In the genomic region with DNA sequence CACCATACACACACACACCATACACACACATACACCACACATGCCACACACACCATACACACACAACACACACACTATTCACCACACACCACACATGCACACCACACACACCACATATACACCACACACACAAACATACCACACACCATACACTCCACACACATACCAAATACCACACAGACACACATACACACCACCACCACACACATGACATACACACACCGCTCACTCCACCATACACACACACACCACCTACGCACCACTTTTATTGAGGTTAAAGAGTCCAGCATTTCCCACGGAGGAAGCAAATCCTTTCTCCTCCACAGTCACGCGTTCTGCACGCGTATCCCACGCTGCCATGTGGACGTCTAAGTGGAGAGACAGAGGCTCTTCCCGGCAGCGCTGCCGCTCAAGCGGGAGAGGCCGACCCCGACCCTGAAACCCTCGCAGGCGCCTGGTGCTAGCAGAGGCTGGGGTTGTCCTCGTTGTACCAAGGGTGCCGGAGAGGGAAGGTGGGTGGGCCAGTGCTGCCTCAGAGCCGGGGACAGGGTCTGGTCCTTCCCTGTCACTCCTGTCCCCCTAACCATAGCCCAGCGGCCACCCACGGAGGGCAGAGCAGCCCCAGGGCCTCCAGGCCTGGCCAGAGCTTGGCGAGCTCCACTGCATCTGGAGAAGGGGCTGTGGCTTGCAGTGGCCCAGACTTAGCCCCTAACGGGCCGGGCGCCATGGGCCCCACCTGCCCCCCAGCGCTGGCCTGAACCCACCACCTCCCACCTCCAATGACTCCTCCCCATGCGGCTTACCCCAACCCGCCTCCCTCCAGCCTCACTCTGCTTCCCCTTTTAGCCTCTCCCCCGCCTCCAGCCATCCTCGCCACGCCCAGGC, we compare ENCODE assay signal across 19 cellular contexts.
DNase-seq lines count a peak whose midpoint lies in the region; ATAC-seq, FAIRE-seq and TF ChIP-seq lines count a peak whose summit lies in the region.
"Had no signal": no experiment of that assay in that cellular context is flagged by ENCODE, and none has a peak within 500 bp of the region (broad histone marks: within the 10 kb centered on the region; RNA-seq: fewer than 3 reads in every experiment).

No MANE protein-coding gene starts in this region.

- no peak overlapping the region; the same call in 1 of the 2 replicates for H4K8ac ChIP-seq in H1 (ENCODE audit: extremely low read depth, insufficient read depth, low read length)

- H2BK12ac ChIP-seq in H1 (ENCODE audit: low read depth, low read length), result peak overlapping the region; percentile 23; the same call in 1 of the 2 replicates

- no peak overlapping the region for H3K27ac ChIP-seq in HepG2 (ENCODE audit: extremely low read length, insufficient read depth, low read length)
- H3K27ac ChIP-seq in right lobe of liver, result no peak overlapping the region
- H3K27ac ChIP-seq in H1 (ENCODE audit: low read depth, low read length), result no peak overlapping the region
- no peak overlapping the region for H3K27ac ChIP-seq in neural progenitor cell
- H3K27ac ChIP-seq in body of pancreas, result no peak overlapping the region
- H3K27ac ChIP-seq: SJSA1 had no signal

- H3K27ac Mint-ChIP-seq in neural progenitor cell, result no peak overlapping the region

- H3K27me3 Mint-ChIP-seq in neural progenitor cell (ENCODE audit: insufficient read depth, low read depth), result peaks cover 9% of the 10 kb centered on the region
- H3K27me3 Mint-ChIP-seq: CD4-positive, CD25-positive, alpha-beta regulatory T cell had no signal

- no peak for TF ChIP-seq RAD21 in HepG2 (CRISPR knock-in tag; IDR thresholded peaks at IDR 0.05)
- TF ChIP-seq RAD21 in H1 (IDR thresholded peaks at IDR 0.05 in 1 of 2, conservative IDR thresholded peaks at IDR 0.05 in 1 of 2; ENCODE audit: low read depth in 2 of 2, low read length in 2 of 2), result no peak

- no peaks in the 10 kb centered on the region for H3K79me2 ChIP-seq in HepG2 (ENCODE audit: insufficient read depth, low read length)
- H3K79me2 ChIP-seq in H1 (ENCODE audit: control insufficient read depth in 1 of 2, insufficient read depth in 2 of 2, low read length in 2 of 2), result no peaks in the 10 kb centered on the region
- H3K79me2 ChIP-seq in neural progenitor cell (ENCODE audit: low read depth), result no peaks in the 10 kb centered on the region

- H2AFZ ChIP-seq in HepG2 (ENCODE audit: low read length) (no peak overlapping the region), H1 (ENCODE audit: low read length) (no peak overlapping the region), neural progenitor cell (replicated peaks) (no peak overlapping the region)

- H4K20me1 ChIP-seq in HepG2 (ENCODE audit: insufficient read depth, low read length) (no peaks in the 10 kb centered on the region), H1 (replicated peaks in 1 of 2; ENCODE audit: control insufficient read depth in 1 of 2, insufficient read depth in 2 of 2, low read length in 2 of 2) (peaks cover 0 to 5% of the 10 kb centered on the region in 2 experiments), neural progenitor cell (ENCODE audit: low read depth) (no peaks in the 10 kb centered on the region)

- peak overlapping the region; percentile 86 for H3K23ac ChIP-seq in H1 (ENCODE audit: insufficient read length)

- in situ Hi-C loops in HepG2 (cut with HindIII; ENCODE audit: extremely low pct_ligation_motif_present, low pct_unique_long_range_greater_than_20kb), result no loop called here

- H3K36me3 ChIP-seq in HepG2 (replicated peaks in 1 of 2; ENCODE audit: control insufficient read depth in 1 of 2, insufficient read depth in 2 of 2, low read length in 2 of 2), result no peaks in the 10 kb centered on the region
- no peaks in the 10 kb centered on the region for H3K36me3 ChIP-seq in right lobe of liver
- H3K36me3 ChIP-seq in H1 (ENCODE audit: control insufficient read depth in 2 of 4, insufficient read depth in 4 of 4, low read length in 3 of 4), result no peaks in the 10 kb centered on the region
- H3K36me3 ChIP-seq in neural progenitor cell, result no peaks in the 10 kb centered on the region
- no peaks in the 10 kb centered on the region for H3K36me3 ChIP-seq in body of pancreas (replicated peaks in 1 of 2; ENCODE audit: insufficient read depth in 1 of 2, low read depth in 2 of 2)
- H3K36me3 ChIP-seq: BE2C, SJSA1 had no signal

- POLR2A ChIA-PET in HepG2 (lab: Yijun Ruan, JAX), result no interaction called here
- POLR2A ChIA-PET in H1 (lab: Charles Lee; ENCODE audit: partially characterized antibody), result no interaction called here

- CTCF ChIA-PET in HepG2 (lab: Yijun Ruan, JAX; ENCODE audit: low intra/inter-chr PET ratio, low total read pairs) (no interaction called here), H1 (lab: Charles Lee; ENCODE audit: partially characterized antibody) (no interaction called here)

- H4K91ac ChIP-seq in H1 (replicated peaks; ENCODE audit: insufficient read length, low read length), result peak overlapping the region; percentile 93

- H3K9ac ChIP-seq in HepG2 (ENCODE audit: insufficient read depth, low read depth, low read length) (no peak overlapping the region), H1 (replicated peaks in 1 of 4; ENCODE audit: extremely low read depth in 1 of 4, low read depth in 3 of 4, low read length in 3 of 4) (no peak overlapping the region), neural progenitor cell (no peak overlapping the region)

- H2BK120ac ChIP-seq in H1 (replicated peaks; ENCODE audit: low read depth, low read length), result no peak overlapping the region

- H3K23me2 ChIP-seq in H1 (ENCODE audit: low read depth, low read length), result peaks cover 8% of the 10 kb centered on the region; the same call in 1 of the 2 replicates

- peaks cover 14% of the 10 kb centered on the region for H3K9me3 Mint-ChIP-seq in neural progenitor cell

- FAIRE-seq in HepG2 (lab: Jason Lieb, UNC) (peak; percentile 21), H1 (lab: Jason Lieb, UNC) (no peak)
- FAIRE-seq: A204.1, G401.6 had no signal

- intact Hi-C loops in HepG2 (cut with micrococcal nuclease; ENCODE audit: unreplicated experiment), result no loop called here
- intact Hi-C loops in right lobe of liver (cut with DNase I), result no loop called here
- intact Hi-C loops in body of pancreas (cut with DNase I), result no loop called here

- no peak for DNase-seq in HepG2 (ENCODE audit: low spot score)
- no peak for DNase-seq in right lobe of liver
- no peak for DNase-seq in H1 (ENCODE audit: low read depth in 1 of 2, low spot score in 2 of 2)
- no peak for DNase-seq in neural progenitor cell (ENCODE audit: low spot score)
- no peak for DNase-seq in body of pancreas
- DNase-seq: BE2C; Caco-2; CD4-positive, CD25-positive, alpha-beta regulatory T cell; NCI-H1092; NCI-H146; NCI-H2029 treated with DMSO at 0.1 percent for 48 hours; NCI-H2171; PC-3 had no signal

- H3K14ac ChIP-seq in H1 (ENCODE audit: insufficient read length), result no peak overlapping the region

- H2BK5ac ChIP-seq in H1 (ENCODE audit: low read depth, low read length), result no peak overlapping the region; the same call in 1 of the 2 replicates

- no peaks in the 10 kb centered on the region for H3K79me1 ChIP-seq in H1 (ENCODE audit: low read depth, low read length)

- H3K9me3 ChIP-seq in HepG2 (ENCODE audit: low read length) (no peaks in the 10 kb centered on the region), right lobe of liver (no peaks in the 10 kb centered on the region), H1 (ENCODE audit: insufficient read depth in 2 of 2, low read depth in 1 of 2, low read length in 1 of 2) (peaks cover 6% of the 10 kb centered on the region in 2 experiments; a peak in 3 of 4 replicates), neural progenitor cell (ENCODE audit: low read depth) (no peaks in the 10 kb centered on the region), body of pancreas (no peaks in the 10 kb centered on the region)
- H3K9me3 ChIP-seq: Caco-2, SJSA1 had no signal

- no peak overlapping the region for H3K18ac ChIP-seq in H1 (ENCODE audit: extremely low read depth, low read length)

- H3K4me3 ChIP-seq in HepG2 (replicated peaks in 1 of 3; ENCODE audit: insufficient read depth in 1 of 3, low read depth in 2 of 3, low read length in 3 of 3) (no peak overlapping the region), right lobe of liver (no peak overlapping the region), H1 (ENCODE audit: extremely low read depth in 1 of 4, insufficient read depth in 2 of 4, low read depth in 3 of 4, low read length in 4 of 4) (no peak overlapping the region), neural progenitor cell (no peak overlapping the region), body of pancreas (no peak overlapping the region)
- H3K4me3 ChIP-seq: SJSA1 had no signal

- no peak overlapping the region for H3K4ac ChIP-seq in H1 (replicated peaks; ENCODE audit: insufficient read length, low read depth, low read length)

- H3K4me2 ChIP-seq in HepG2 (ENCODE audit: low read depth, low read length), result no peak overlapping the region
- H3K4me2 ChIP-seq in H1 (ENCODE audit: insufficient read depth in 1 of 2, low read depth in 2 of 2, low read length in 2 of 2), result no peak overlapping the region
- no peak overlapping the region for H3K4me2 ChIP-seq in neural progenitor cell

- TF ChIP-seq POLR2A in HepG2 (IDR thresholded peaks at IDR 0.05; ENCODE audit: insufficient read depth in 1 of 2, low read depth in 2 of 2, low read length in 2 of 2) (no peak), right lobe of liver (IDR thresholded peaks at IDR 0.05) (no peak), H1 (IDR thresholded peaks at IDR 0.05; ENCODE audit: control extremely low read depth in 1 of 2, low read depth in 2 of 2, low read length in 2 of 2) (no peak), body of pancreas (IDR thresholded peaks at IDR 0.05) (no peak)

- peak overlapping the region; percentile 6; the same call in 1 of the 2 replicates for H2BK15ac ChIP-seq in H1 (ENCODE audit: low read length)

- no peak for TF ChIP-seq EP300 in HepG2 (IDR thresholded peaks at IDR 0.05; ENCODE audit: low read depth in 2 of 2, low read length in 2 of 2)
- TF ChIP-seq EP300 in HepG2 (CRISPR knock-in tag; IDR thresholded peaks at IDR 0.05; ENCODE audit: borderline replicate concordance), result no peak
- no peak for TF ChIP-seq EP300 in H1 (IDR thresholded peaks at IDR 0.05; ENCODE audit: borderline replicate concordance in 1 of 2, low read depth in 2 of 2, low read length in 2 of 2)

- H3K4me3 Mint-ChIP-seq in neural progenitor cell, result peak overlapping the region; percentile 1
- H3K4me3 Mint-ChIP-seq: CD4-positive, CD25-positive, alpha-beta regulatory T cell had no signal

- H3F3A ChIP-seq in neural progenitor cell (ENCODE audit: low read depth), result no peaks in the 10 kb centered on the region

- no peak overlapping the region for H4K5ac ChIP-seq in H1 (ENCODE audit: insufficient read length, low read depth, low read length)

- peaks cover 3% of the 10 kb centered on the region for H3K4me1 Mint-ChIP-seq in neural progenitor cell
- H3K4me1 Mint-ChIP-seq: CD4-positive, CD25-positive, alpha-beta regulatory T cell had no signal

- H3K4me1 ChIP-seq in HepG2 (ENCODE audit: insufficient read depth, low read length) (no peaks in the 10 kb centered on the region), right lobe of liver (no peaks in the 10 kb centered on the region), H1 (replicated peaks in 1 of 4; ENCODE audit: control insufficient read depth in 3 of 4, insufficient read depth in 4 of 4, low read length in 3 of 4) (no peaks in the 10 kb centered on the region; a peak in 1 of 7 replicates), neural progenitor cell (no peaks in the 10 kb centered on the region), body of pancreas (no peaks in the 10 kb centered on the region)
- H3K4me1 ChIP-seq: BE2C, Caco-2 had no signal

- H3K36me3 Mint-ChIP-seq in neural progenitor cell, result no peaks in the 10 kb centered on the region
- H3K36me3 Mint-ChIP-seq: CD4-positive, CD25-positive, alpha-beta regulatory T cell had no signal

- H3K56ac ChIP-seq in H1 (replicated peaks; ENCODE audit: insufficient read length, low read depth, low read length), result peak overlapping the region; percentile 94

- no peak overlapping the region for H2BK20ac ChIP-seq in H1 (ENCODE audit: low read length)

- ATAC-seq in HepG2, result no peak
- ATAC-seq in right lobe of liver, result no peak
- ATAC-seq in GM19035 (IDR thresholded peaks at IDR 0.05; ENCODE audit: unreplicated experiment), result no peak
- no peak for ATAC-seq in GM21515 (IDR thresholded peaks at IDR 0.05; ENCODE audit: unreplicated experiment)
- ATAC-seq in HG02840 (IDR thresholded peaks at IDR 0.05; ENCODE audit: low FRiP score, unreplicated experiment), result no peak
- no peak for ATAC-seq in body of pancreas
- ATAC-seq: PC-3 had no signal

- no peak overlapping the region; the same call in 1 of the 2 replicates for H2AK5ac ChIP-seq in H1 (ENCODE audit: low read depth, low read length)

- TF ChIP-seq CTCF in HepG2 (CRISPR knock-in tag; IDR thresholded peaks at IDR 0.05), result no peak
- no peak for TF ChIP-seq CTCF in right lobe of liver (IDR thresholded peaks at IDR 0.05)
- no peak for TF ChIP-seq CTCF in H1 (IDR thresholded peaks at IDR 0.05; ENCODE audit: control extremely low read depth in 1 of 3, insufficient read depth in 1 of 3, low read depth in 1 of 3, low read length in 3 of 3)
- TF ChIP-seq CTCF in neural progenitor cell (IDR thresholded peaks at IDR 0.05), result no peak
- TF ChIP-seq CTCF in body of pancreas (IDR thresholded peaks at IDR 0.05), result no peak

- WGBS in HepG2 (ENCODE audit: low lambda C conversion rate), result 51% methylated on average over 26 of the region's 32 CpGs
- WGBS in right lobe of liver (ENCODE audit: insufficient coverage, low coverage, low lambda C conversion rate, missing lambda C conversion rate), result 75% methylated on average over 20 of the region's 32 CpGs
- 92% methylated on average over 26 of the region's 32 CpGs; no CpG with 5 or more reads in 1 of the 2 experiments for WGBS in H1 (ENCODE audit: extremely low coverage in 1 of 2, insufficient coverage in 1 of 2, insufficient read length in 1 of 2, insufficient replicate concordance in 2 of 2, low coverage in 1 of 2, low lambda C conversion rate in 2 of 2, missing lambda C conversion rate in 1 of 2), 2 experiments
- WGBS in body of pancreas, 2 donors, result 68 to 71% methylated on average over 22 to 32 of the region's 32 CpGs

- H3K27me3 ChIP-seq in HepG2 (ENCODE audit: control insufficient read depth in 1 of 2, insufficient read depth in 2 of 2, low read length in 2 of 2) (peaks cover 3 to 25% of the 10 kb centered on the region in 2 experiments; a peak in 3 of 5 replicates), right lobe of liver (no peaks in the 10 kb centered on the region), H1 (replicated peaks in 1 of 4; ENCODE audit: control insufficient read depth in 3 of 4, extremely low read depth in 1 of 4, insufficient read depth in 3 of 4, low read length in 3 of 4) (no peaks in the 10 kb centered on the region), neural progenitor cell (no peaks in the 10 kb centered on the region), body of pancreas (no peaks in the 10 kb centered on the region)
- H3K27me3 ChIP-seq: BE2C, SJSA1 had no signal

- BruUV-seq in HepG2 (replicated peaks; lab: Mats Ljungman, UMichigan), result no TSS peak
